19 cellular contexts compared by ENCODE assay signal in the genomic region with DNA sequence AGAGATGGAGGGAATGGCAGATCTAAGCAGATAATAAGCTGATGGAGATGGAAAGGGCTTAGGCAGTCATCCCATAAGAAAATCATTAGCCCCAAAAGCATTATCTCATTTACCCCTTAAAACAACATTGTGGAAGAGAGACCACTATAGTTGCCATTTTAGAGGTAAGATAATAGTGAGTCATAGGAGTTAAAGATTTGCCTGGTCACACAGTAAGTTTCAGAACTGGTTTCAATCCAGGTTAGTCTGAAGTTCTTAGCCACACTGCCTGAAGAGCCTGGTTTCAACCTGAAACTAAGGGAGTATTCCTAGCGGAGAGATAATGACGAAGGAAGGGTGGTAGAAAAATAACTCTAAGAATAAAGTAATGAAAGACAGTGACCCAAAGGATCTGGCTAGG.
DNase-seq lines count a peak whose midpoint lies in the region; ATAC-seq and TF ChIP-seq lines count a peak whose summit lies in the region.
"Had no signal": no experiment of that assay in that cellular context is flagged by ENCODE, and none has a peak within 500 bp of the region (broad histone marks: within the 10 kb centered on the region; RNA-seq: fewer than 3 reads in every experiment).

No MANE protein-coding gene starts in this region.

- no peak for TF ChIP-seq CTCF in GM13976 (IDR thresholded peaks at IDR 0.05; ENCODE audit: borderline replicate concordance, control extremely low read depth, extremely low read depth, insufficient read depth, missing control alignments)

- peak; percentile 54 for ATAC-seq in GM21423 (IDR thresholded peaks at IDR 0.05; ENCODE audit: unreplicated experiment)
- ATAC-seq in HG03378 (IDR thresholded peaks at IDR 0.05; ENCODE audit: unreplicated experiment) = peak; percentile 49
- no peak for ATAC-seq in HG02759 (IDR thresholded peaks at IDR 0.05; ENCODE audit: unreplicated experiment)
- ATAC-seq: activated CD8-positive, alpha-beta memory T cell treated with anti-CD3 and anti-CD28 coated beads, Interleukin-2, amount 10 ng/mL, durations not matched to agents 7 days and 5 days; activated naive CD8-positive, alpha-beta T cell treated with anti-CD3 and anti-CD28 coated beads, Interleukin-2, amount 50 U/mL, for 24 hours; gastrocnemius medialis; left lung; sciatic nerve had no signal

- in situ Hi-C loops in GM13976 (cut with MboI; ENCODE audit: low sequenced_read_pairs, unreplicated experiment) = no loop called here

- DNase-seq in GM13976 (ENCODE audit: low spot score) = peak; percentile 48
- peak; percentile 79 for DNase-seq in kidney glomerular epithelial cell (lab: John Stamatoyannopoulos, UW)
- no peak for DNase-seq in UCSD-AML1 (lab: John Stamatoyannopoulos, UW; ENCODE audit: unreplicated experiment)
- no peak for DNase-seq in NCI-H2227 (lab: John Stamatoyannopoulos, UW; ENCODE audit: unreplicated experiment)
- DNase-seq in midbrain (lab: John Stamatoyannopoulos, UW) = no peak
- DNase-seq: activated CD4-positive, CD25-positive, alpha-beta regulatory T cell treated with anti-CD3 and anti-CD28 coated beads, Interleukin-2, amount 50 U/mL, for 72 hours; activated CD8-positive, alpha-beta memory T cell treated with anti-CD3 and anti-CD28 coated beads, Interleukin-2, amount 10 ng/mL, durations not matched to agents 7 days and 5 days; activated naive CD8-positive, alpha-beta T cell treated with anti-CD3 and anti-CD28 coated beads, Interleukin-2, amount 50 U/mL, for 24 hours; gastrocnemius medialis; left lung; NCI-H146; NCI-H446; ovary; stimulated activated CD4-positive, alpha-beta T cell treated with anti-CD3 and anti-CD28 coated beads, Interleukin-2, amount 100 ng/mL, for 24 hours; substantia nigra had no signal

Comparison
In these comparisons a context has a peak if more than half of its experiments do, and no peak if none do; other contexts are left out.
1. DNase-seq: peak in GM13976 (single experiment) and kidney glomerular epithelial cell (single experiment); none in UCSD-AML1 (single experiment), NCI-H2227 (single experiment) and midbrain (single experiment).